15 cellular contexts compared by ENCODE assay signal in the genomic region with DNA sequence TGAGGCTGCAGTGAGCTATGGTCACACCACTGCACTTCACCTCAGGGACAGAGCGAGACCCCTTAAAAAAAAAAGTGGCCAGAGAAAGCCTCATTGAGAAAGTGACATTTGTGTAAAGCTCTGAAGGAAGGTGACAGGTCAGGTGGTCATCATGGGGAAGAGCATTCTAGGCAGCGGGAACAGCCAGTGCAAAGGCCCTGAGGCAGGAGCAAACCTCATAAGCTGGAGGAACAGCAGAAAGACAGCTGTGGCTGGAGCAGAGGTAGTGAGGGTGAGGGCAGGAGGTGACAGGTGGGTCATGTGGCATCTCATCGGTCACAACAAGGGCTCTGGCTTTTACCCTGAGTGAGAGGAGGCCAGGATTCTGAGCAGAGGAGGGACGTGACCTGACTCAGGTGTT.
DNase-seq lines count a peak whose midpoint lies in the region; ATAC-seq, FAIRE-seq and TF ChIP-seq lines count a peak whose summit lies in the region.
"Had no signal": no experiment of that assay in that cellular context is flagged by ENCODE, and none has a peak within 500 bp of the region (broad histone marks: within the 10 kb centered on the region; RNA-seq: fewer than 3 reads in every experiment).

No MANE protein-coding gene starts in this region.

- H4K20me1 ChIP-seq in OCI-LY7 (ENCODE audit: insufficient read depth, low read length): no peaks in the 10 kb centered on the region

- H3K27ac Mint-ChIP-seq in activated naive CD4-positive, alpha-beta T cell treated with anti-CD3 and anti-CD28 coated beads, Interleukin-2, amount 50 U/mL, for 24 hours: peak overlapping the region; percentile 48
- H3K27ac Mint-ChIP-seq in activated naive CD4-positive, alpha-beta T cell treated with anti-CD3 and anti-CD28 coated beads, Interleukin-2, amount 50 U/mL, for 72 hours: peak overlapping the region in 1 of 2 donors; percentile 81
- peak overlapping the region; percentile 64; the same call in 1 of the 2 replicates for H3K27ac Mint-ChIP-seq in WTC11
- peak overlapping the region; percentile 30 for H3K27ac Mint-ChIP-seq in central memory CD8-positive, alpha-beta T cell (ENCODE audit: low read depth)

- no peaks in the 10 kb centered on the region for H3K9me2 ChIP-seq in OCI-LY7 (ENCODE audit: insufficient read depth, low read length)

- H3K79me2 ChIP-seq in OCI-LY7 (ENCODE audit: insufficient read depth, low read depth, low read length): no peaks in the 10 kb centered on the region

- no peak for FAIRE-seq in GM12891 (lab: Jason Lieb, UNC)
- FAIRE-seq: GM12878 had no signal

- ATAC-seq in activated naive CD4-positive, alpha-beta T cell treated with anti-CD3 and anti-CD28 coated beads, Interleukin-2, amount 50 U/mL, for 72 hours: no peak
- no peak for ATAC-seq in WTC11
- ATAC-seq in central memory CD8-positive, alpha-beta T cell (replicated peaks; ENCODE audit: extremely low read depth, poor library complexity, severe bottlenecking): no peak
- no peak for ATAC-seq in HG02884 (IDR thresholded peaks at IDR 0.05; ENCODE audit: unreplicated experiment)
- ATAC-seq: GM12878 had no signal

- POLR2A ChIA-PET in WTC11 (lab: Charles Lee) (no interaction called here), OCI-LY7 (lab: Charles Lee) (no interaction called here)

- H3K27ac ChIP-seq in OCI-LY7 (ENCODE audit: low read depth, low read length, poor library complexity, severe bottlenecking): no peak overlapping the region
- H3K27ac ChIP-seq: C4-2B had no signal

- no peak overlapping the region for H3K4me3 ChIP-seq in OCI-LY7 (ENCODE audit: low read depth, low read length, poor library complexity, severe bottlenecking)
- H3K4me3 ChIP-seq: GM12878 had no signal

- CTCF ChIA-PET in WTC11 (lab: Charles Lee): no interaction called here
- CTCF ChIA-PET in OCI-LY7 (lab: Charles Lee; ENCODE audit: unreplicated experiment): no interaction called here

- intact Hi-C loops in OCI-LY7 (cut with micrococcal nuclease; ENCODE audit: unreplicated experiment): no loop called here

- TF ChIP-seq CTCF in WTC11 (IDR thresholded peaks at IDR 0.05): no peak
- TF ChIP-seq CTCF in OCI-LY7 (conservative IDR thresholded peaks at IDR 0.05; ENCODE audit: low read length): no peak

- no peaks in the 10 kb centered on the region for H3K4me1 ChIP-seq in OCI-LY7 (ENCODE audit: insufficient read depth, low read length, poor library complexity, severe bottlenecking)
- H3K4me1 ChIP-seq: BE2C had no signal

- DNase-seq in activated naive CD4-positive, alpha-beta T cell treated with anti-CD3 and anti-CD28 coated beads, Interleukin-2, amount 50 U/mL, for 72 hours (ENCODE audit: low spot score in 2 of 2): no peak
- DNase-seq in WTC11 (ENCODE audit: low spot score): no peak
- DNase-seq in central memory CD8-positive, alpha-beta T cell (ENCODE audit: low spot score in 2 of 2): no peak
- no peak for DNase-seq in GM12891 (ENCODE audit: insufficient read length, low spot score)
- DNase-seq in OCI-LY7 (ENCODE audit: low spot score): no peak
- DNase-seq: 8988T; BE2C; CD4-positive, alpha-beta memory T cell; DMS79; IMR-90; KG1 had no signal

- BruUV-seq in OCI-LY7 (replicated peaks; lab: Mats Ljungman, UMichigan): no TSS peak

- H2AFZ ChIP-seq in OCI-LY7 (ENCODE audit: low read length): no peak overlapping the region

- H3K36me3 ChIP-seq in OCI-LY7 (ENCODE audit: insufficient read depth, low read length): no peaks in the 10 kb centered on the region
- H3K36me3 ChIP-seq: BE2C had no signal

- H3K27me3 Mint-ChIP-seq in activated naive CD4-positive, alpha-beta T cell treated with anti-CD3 and anti-CD28 coated beads, Interleukin-2, amount 50 U/mL, for 24 hours: no peaks in the 10 kb centered on the region
- no peaks in the 10 kb centered on the region for H3K27me3 Mint-ChIP-seq in WTC11 (ENCODE audit: low read depth)
- no peaks in the 10 kb centered on the region for H3K27me3 Mint-ChIP-seq in central memory CD8-positive, alpha-beta T cell

- H3K36me3 Mint-ChIP-seq in activated naive CD4-positive, alpha-beta T cell treated with anti-CD3 and anti-CD28 coated beads, Interleukin-2, amount 50 U/mL, for 24 hours: no peaks in the 10 kb centered on the region
- H3K36me3 Mint-ChIP-seq in activated naive CD4-positive, alpha-beta T cell treated with anti-CD3 and anti-CD28 coated beads, Interleukin-2, amount 50 U/mL, for 72 hours: no peaks in the 10 kb centered on the region
- H3K36me3 Mint-ChIP-seq in WTC11: peaks cover 56% of the 10 kb centered on the region
- H3K36me3 Mint-ChIP-seq in central memory CD8-positive, alpha-beta T cell (ENCODE audit: insufficient read depth): no peaks in the 10 kb centered on the region
- H3K36me3 Mint-ChIP-seq: CD4-positive, alpha-beta memory T cell had no signal

- H3K4me2 ChIP-seq in OCI-LY7 (ENCODE audit: low read length): no peak overlapping the region

- no peak for TF ChIP-seq POLR2A in GM12891 (IDR thresholded peaks at IDR 0.05; ENCODE audit: low read depth, low read length)

- H3K9me3 Mint-ChIP-seq in activated naive CD4-positive, alpha-beta T cell treated with anti-CD3 and anti-CD28 coated beads, Interleukin-2, amount 50 U/mL, for 24 hours: no peaks in the 10 kb centered on the region
- H3K9me3 Mint-ChIP-seq in activated naive CD4-positive, alpha-beta T cell treated with anti-CD3 and anti-CD28 coated beads, Interleukin-2, amount 50 U/mL, for 72 hours: no peaks in the 10 kb centered on the region
- H3K9me3 Mint-ChIP-seq in WTC11: no peaks in the 10 kb centered on the region; the same call in 1 of the 2 replicates
- no peaks in the 10 kb centered on the region for H3K9me3 Mint-ChIP-seq in central memory CD8-positive, alpha-beta T cell

- H3K4me1 Mint-ChIP-seq in activated naive CD4-positive, alpha-beta T cell treated with anti-CD3 and anti-CD28 coated beads, Interleukin-2, amount 50 U/mL, for 24 hours: no peaks in the 10 kb centered on the region
- peaks cover 15% of the 10 kb centered on the region for H3K4me1 Mint-ChIP-seq in WTC11
- no peaks in the 10 kb centered on the region for H3K4me1 Mint-ChIP-seq in central memory CD8-positive, alpha-beta T cell
- H3K4me1 Mint-ChIP-seq: CD4-positive, alpha-beta memory T cell had no signal

- no peaks in the 10 kb centered on the region for H3K9me3 ChIP-seq in OCI-LY7 (ENCODE audit: low read length)
- H3K9me3 ChIP-seq: BE2C had no signal

- H3K4me3 Mint-ChIP-seq in activated naive CD4-positive, alpha-beta T cell treated with anti-CD3 and anti-CD28 coated beads, Interleukin-2, amount 50 U/mL, for 24 hours: no peak overlapping the region
- no peak overlapping the region for H3K4me3 Mint-ChIP-seq in WTC11
- H3K4me3 Mint-ChIP-seq in central memory CD8-positive, alpha-beta T cell: no peak overlapping the region

TF ChIP-seq in WTC11, 78 proteins besides CTCF, POLR2A, EP300 and RAD21:
- TF ChIP-seq NR3C1 (CRISPR knock-in tag; conservative IDR thresholded peaks at IDR 0.05; ENCODE audit: low read depth): no peak
- TF ChIP-seq ZNF121 (CRISPR knock-in tag; IDR thresholded peaks at IDR 0.05): no peak
- TF ChIP-seq, protein P1, sequence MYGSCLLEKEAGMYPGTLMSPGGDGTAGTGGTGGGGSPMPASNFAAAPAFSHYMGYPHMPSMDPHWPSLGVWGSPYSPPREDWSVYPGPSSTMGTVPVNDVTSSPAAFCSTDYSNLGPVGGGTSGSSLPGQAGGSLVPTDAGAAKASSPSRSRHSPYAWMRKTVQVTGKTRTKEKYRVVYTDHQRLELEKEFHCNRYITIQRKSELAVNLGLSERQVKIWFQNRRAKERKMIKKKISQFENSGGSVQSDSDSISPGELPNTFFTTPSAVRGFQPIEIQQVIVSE (CRISPR knock-in tag; IDR thresholded peaks at IDR 0.05; ENCODE audit: borderline replicate concordance): no peak
- no peak for TF ChIP-seq TEAD4 (CRISPR knock-in tag; IDR thresholded peaks at IDR 0.05)
- TF ChIP-seq NFATC4 (CRISPR knock-in tag; IDR thresholded peaks at IDR 0.05): no peak
- TF ChIP-seq SOX15 (CRISPR knock-in tag; IDR thresholded peaks at IDR 0.05): no peak
- TF ChIP-seq ZNF263 (CRISPR knock-in tag; IDR thresholded peaks at IDR 0.05; ENCODE audit: low read depth): no peak
- TF ChIP-seq KAT7 (CRISPR knock-in tag; IDR thresholded peaks at IDR 0.05; ENCODE audit: borderline replicate concordance): no peak
- TF ChIP-seq ATF1 (CRISPR knock-in tag; IDR thresholded peaks at IDR 0.05): no peak
TF ChIP-seq in WTC11: peak in this region for 0.

TF ChIP-seq in GM12891, 5 proteins besides CTCF, POLR2A, EP300 and RAD21:
- TF ChIP-seq SPI1 (IDR thresholded peaks at IDR 0.05; ENCODE audit: low read depth, low read length) (no peak), POU2F2 (IDR thresholded peaks at IDR 0.05; ENCODE audit: low read depth, low read length) (no peak), PAX5 (IDR thresholded peaks at IDR 0.05; ENCODE audit: insufficient read depth, low read length, severe bottlenecking) (no peak), TAF1 (IDR thresholded peaks at IDR 0.05; ENCODE audit: low read depth, low read length) (no peak), POLR2AphosphoS5 (IDR thresholded peaks at IDR 0.05; ENCODE audit: low read depth, low read length) (no peak)
